16 cellular contexts compared by ENCODE assay signal in genomic region chr16:82735696-82736095, GRCh38.
A peak's percentile ranks its signal among the peaks of the same experiment; 100 is the strongest.
DNase-seq lines count a peak whose midpoint lies in the region.
"Had no signal": no experiment of that assay in that cellular context is flagged by ENCODE, and none has a peak within 500 bp of the region (broad histone marks: within the 10 kb centered on the region; RNA-seq: fewer than 3 reads in every experiment).

No MANE protein-coding gene starts in this region.

- in situ Hi-C loops in GM23248 (cut with MboI) = no loop called here

- H3K79me2 ChIP-seq in GM23248 (ENCODE audit: insufficient read depth) = no peaks in the 10 kb centered on the region

- H4K20me1 ChIP-seq in GM23248 (ENCODE audit: insufficient read depth) = no peaks in the 10 kb centered on the region

- no peaks in the 10 kb centered on the region for H3F3A ChIP-seq in GM23248 (ENCODE audit: insufficient read depth)

- H3K9me2 ChIP-seq in GM23248 (ENCODE audit: insufficient read depth) = no peaks in the 10 kb centered on the region

- H3K4me3 ChIP-seq in GM23248 = no peak overlapping the region
- peak overlapping the region in 2 of 3 donors; percentile 24 to 38 for H3K4me3 ChIP-seq in skeletal muscle tissue (ENCODE audit: low read length in 3 of 3)

- no peak overlapping the region for H3K9ac ChIP-seq in GM23248
- H3K9ac ChIP-seq in skeletal muscle tissue (ENCODE audit: low read depth in 1 of 3, low read length in 3 of 3) = peak overlapping the region; percentile 45 to 66 (median 46)

- no peak overlapping the region for H2AFZ ChIP-seq in GM23248

- DNase-seq in GM23248 (no peak), astrocyte of the hippocampus (ENCODE audit: low read depth, low spot score) (peak; percentile 94), hepatic stellate cell (ENCODE audit: low spot score) (peak; percentile 3), KG1 (lab: John Stamatoyannopoulos, UW) (no peak), caudate nucleus (lab: John Stamatoyannopoulos, UW) (no peak)
- no peak for DNase-seq in stimulated activated CD4-positive, alpha-beta T cell treated with anti-CD3 and anti-CD28 coated beads, Interleukin-2, amount 100 ng/mL, for 24 hours
- DNase-seq in stimulated activated CD4-positive, alpha-beta T cell treated with anti-CD3 and anti-CD28 coated beads, Interleukin-4, amount 100 ng/mL, for 24 hours = no peak
- DNase-seq: activated CD8-positive, alpha-beta T cell treated with anti-CD3 and anti-CD28 coated beads, Interleukin-2, amount 10 ng/mL, durations not matched to agents 7 days and 5 days; activated gamma-delta T cell treated with Interleukin-2 at 50 U/mL for 16 hours; cerebellar nuclear complex; EL; H9; NK-92 treated with Interleukin-12 subunit alpha and Interleukin-12 subunit beta, amount 100 ng/mL, for 24 hours; stimulated activated CD4-positive, alpha-beta T cell treated with anti-CD3 and anti-CD28 coated beads, Interleukin-4, amount 100 ng/mL, for 1 hour; stimulated activated naive B cell treated with anti-CD40 and anti-IgM and Interleukin-4, amounts not matched to agents 10 μg/mL and 1 μg/mL and 100 μg/mL, for 72 hours had no signal

- no peaks in the 10 kb centered on the region for H3K27me3 ChIP-seq in GM23248 (replicated peaks; ENCODE audit: insufficient read depth)
- H3K27me3 ChIP-seq in skeletal muscle tissue (ENCODE audit: control insufficient read depth in 3 of 3, insufficient read depth in 3 of 3, low read length in 3 of 3) = no peaks in the 10 kb centered on the region

- 46 to 51% methylated on average over 5 of the region's 5 CpGs for WGBS in GM23248 (ENCODE audit: low coverage in 1 of 2, low lambda C conversion rate in 2 of 2, missing lambda C conversion rate in 2 of 2), 2 experiments

- H3K4me1 ChIP-seq in GM23248 (ENCODE audit: insufficient read depth) = no peaks in the 10 kb centered on the region
- H3K4me1 ChIP-seq in skeletal muscle tissue (ENCODE audit: control insufficient read depth in 3 of 3, insufficient read depth in 3 of 3, low read length in 3 of 3) = peaks cover 29 to 54% (median 36%) of the 10 kb centered on the region in 3 donors

- H3K36me3 ChIP-seq in GM23248 (ENCODE audit: low read depth) (no peaks in the 10 kb centered on the region), skeletal muscle tissue (ENCODE audit: control insufficient read depth in 3 of 3, insufficient read depth in 3 of 3, low read length in 3 of 3) (no peaks in the 10 kb centered on the region)

- H3K9me3 ChIP-seq in GM23248 (ENCODE audit: low read depth) = no peaks in the 10 kb centered on the region
- H3K9me3 ChIP-seq in skeletal muscle tissue (ENCODE audit: control insufficient read depth in 3 of 3, low read length in 3 of 3) = no peaks in the 10 kb centered on the region

- peak overlapping the region; percentile 9 for H3K4me2 ChIP-seq in GM23248 (ENCODE audit: unreplicated experiment)

- H3K27ac ChIP-seq in GM23248 (no peak overlapping the region), skeletal muscle tissue (ENCODE audit: low read depth, low read length) (peak overlapping the region; percentile 96), caudate nucleus (ENCODE audit: low read depth, low read length) (no peak overlapping the region)

Comparison
In these comparisons a context has a peak if more than half of its experiments do, and no peak if none do; other contexts are left out.
1. DNase-seq: peak in astrocyte of the hippocampus (single experiment) and hepatic stellate cell (single experiment); none in GM23248 (single experiment), KG1 (single experiment), caudate nucleus (0 of 61), stimulated activated CD4-positive, alpha-beta T cell treated with anti-CD3 and anti-CD28 coated beads, Interleukin-2, amount 100 ng/mL, for 24 hours (0 of 2) and stimulated activated CD4-positive, alpha-beta T cell treated with anti-CD3 and anti-CD28 coated beads, Interleukin-4, amount 100 ng/mL, for 24 hours (single experiment).